Comparison of ENCODE assay signal across 14 cellular contexts in the genomic region with DNA sequence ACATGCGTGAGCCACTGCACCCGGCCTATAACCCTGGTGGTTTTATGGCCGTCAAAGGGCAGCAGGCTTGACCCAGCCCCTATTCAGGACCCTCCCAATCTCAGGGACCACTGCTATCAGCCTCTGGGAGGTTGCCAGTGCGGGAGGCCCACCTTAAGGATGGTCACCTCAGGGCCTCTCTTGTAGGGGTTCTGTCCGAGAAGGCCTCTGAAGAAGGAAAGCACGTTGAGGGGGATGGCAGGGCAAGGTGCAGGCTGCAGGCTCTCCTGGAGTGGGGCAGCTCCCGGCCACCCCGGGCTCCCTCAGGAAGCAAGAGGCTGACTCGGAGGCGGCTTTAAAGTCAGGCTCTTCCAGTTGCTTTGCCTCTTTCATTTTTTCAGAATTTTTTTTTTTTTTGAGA. TPM values are rescaled to one million over a fixed set of nuclear protein-coding genes. Genes with fewer than 3 reads are reported as not detected.
DNase-seq lines count a peak whose midpoint lies in the region; ATAC-seq, FAIRE-seq and TF ChIP-seq lines count a peak whose summit lies in the region.
"Had no signal": no experiment of that assay in that cellular context is flagged by ENCODE, and none has a peak within 500 bp of the region (broad histone marks: within the 10 kb centered on the region; RNA-seq: fewer than 3 reads in every experiment).

No MANE protein-coding gene starts in this region.

- H2BK120ac ChIP-seq in H1 (replicated peaks; ENCODE audit: low read depth, low read length): no peak overlapping the region

- H3K79me2 ChIP-seq in H1 (ENCODE audit: control insufficient read depth in 1 of 2, insufficient read depth in 2 of 2, low read length in 2 of 2): no peaks in the 10 kb centered on the region

- H3K4me3 ChIP-seq in H1 (ENCODE audit: extremely low read depth in 1 of 4, insufficient read depth in 2 of 4, low read depth in 3 of 4, low read length in 4 of 4): no peak overlapping the region
- no peak overlapping the region for H3K4me3 ChIP-seq in lower lobe of right lung
- no peak overlapping the region for H3K4me3 ChIP-seq in sigmoid colon
- no peak overlapping the region for H3K4me3 ChIP-seq in breast epithelium
- H3K4me3 ChIP-seq: BLaER1 treated with 17β-estradiol and CSF1 and Interleukin-3, amounts not matched to agents 10 nM and 100 nM had no signal

- no peak overlapping the region; the same call in 1 of the 2 replicates for H3K18ac ChIP-seq in H1 (ENCODE audit: extremely low read depth, low read length)

- H3K4me1 ChIP-seq in H1 (replicated peaks in 1 of 4; ENCODE audit: control insufficient read depth in 3 of 4, insufficient read depth in 4 of 4, low read length in 3 of 4) (peaks cover 0 to 19% (median 5%) of the 10 kb centered on the region in 4 experiments; a peak in 6 of 7 replicates), lower lobe of right lung (peaks cover 1% of the 10 kb centered on the region), sigmoid colon (peaks cover 1 to 8% (median 5%) of the 10 kb centered on the region in 4 donors), breast epithelium (no peaks in the 10 kb centered on the region)

- DNase-seq in activated CD8-positive, alpha-beta memory T cell treated with anti-CD3 and anti-CD28 coated beads for 24 hours: peak; percentile 21
- no peak for DNase-seq in activated CD8-positive, alpha-beta memory T cell treated with anti-CD3 and anti-CD28 coated beads, Interleukin-2, amount 50 U/mL, for 4 hours
- DNase-seq in H1 (ENCODE audit: low read depth in 1 of 2, low spot score in 2 of 2) (peak in 1 of 2 experiments; percentile 35), lower lobe of right lung (peak; percentile 22), sigmoid colon (peak; percentile 45), cerebellar nuclear complex (lab: John Stamatoyannopoulos, UW) (no peak), breast epithelium (ENCODE audit: low spot score in 2 of 2) (no peak)
- DNase-seq: 8988T; CD4-positive, CD25-positive, alpha-beta regulatory T cell; DMS53; GF-D8 had no signal

- no peak overlapping the region for H2BK15ac ChIP-seq in H1 (ENCODE audit: low read length)

- H2BK5ac ChIP-seq in H1 (ENCODE audit: low read depth, low read length): no peak overlapping the region

- no peak for FAIRE-seq in H1 (lab: Jason Lieb, UNC)
- FAIRE-seq: H54 had no signal

- H3K27me3 ChIP-seq in H1 (replicated peaks in 1 of 4; ENCODE audit: control insufficient read depth in 3 of 4, extremely low read depth in 1 of 4, insufficient read depth in 3 of 4, low read length in 3 of 4) (0 out of 7 replicates have a peak, but pooled peaks cover 0 to 4% (median 0%) of the 10 kb centered on the region in 4 experiments), lower lobe of right lung (ENCODE audit: low read depth) (peaks cover 8% of the 10 kb centered on the region), sigmoid colon (no peaks in the 10 kb centered on the region), breast epithelium (no peaks in the 10 kb centered on the region)

- CTCF ChIA-PET in H1 (lab: Charles Lee; ENCODE audit: partially characterized antibody): interaction anchor here (1.7 kb wide), 1 partner anchor 33 kb away, joined by 4 read pairs; no protein-coding TSS in a partner anchor

- TF ChIP-seq POLR2A in H1 (IDR thresholded peaks at IDR 0.05; ENCODE audit: control extremely low read depth in 1 of 2, low read depth in 2 of 2, low read length in 2 of 2): no peak
- no peak for TF ChIP-seq POLR2A in sigmoid colon (IDR thresholded peaks at IDR 0.05)
- TF ChIP-seq POLR2A in breast epithelium (IDR thresholded peaks at IDR 0.05): no peak

- H4K5ac ChIP-seq in H1 (ENCODE audit: insufficient read length, low read depth, low read length): no peak overlapping the region

- TF ChIP-seq EP300 in H1 (IDR thresholded peaks at IDR 0.05; ENCODE audit: borderline replicate concordance in 1 of 2, low read depth in 2 of 2, low read length in 2 of 2) (no peak), sigmoid colon (IDR thresholded peaks at IDR 0.05) (no peak)

- H3K79me1 ChIP-seq in H1 (ENCODE audit: low read depth, low read length): no peaks in the 10 kb centered on the region

- WGBS in H1 (ENCODE audit: extremely low coverage in 1 of 2, insufficient coverage in 1 of 2, insufficient read length in 1 of 2, insufficient replicate concordance in 2 of 2, low coverage in 1 of 2, low lambda C conversion rate in 2 of 2, missing lambda C conversion rate in 1 of 2), 2 experiments: 89% methylated on average over 10 of the region's 10 CpGs; no CpG with 5 or more reads in 1 of the 2 experiments
- WGBS in sigmoid colon, 2 donors: 80 to 83% methylated on average over 10 of the region's 10 CpGs

- H3K9ac ChIP-seq in H1 (replicated peaks in 1 of 4; ENCODE audit: extremely low read depth in 1 of 4, low read depth in 3 of 4, low read length in 3 of 4): no peak overlapping the region
- H3K9ac ChIP-seq: BLaER1 treated with 17β-estradiol and CSF1 and Interleukin-3, amounts not matched to agents 10 nM and 100 nM had no signal

- H4K20me1 ChIP-seq in H1 (replicated peaks in 1 of 2; ENCODE audit: control insufficient read depth in 1 of 2, insufficient read depth in 2 of 2, low read length in 2 of 2): no peaks in the 10 kb centered on the region
- H4K20me1 ChIP-seq: BLaER1 treated with 17β-estradiol and CSF1 and Interleukin-3, amounts not matched to agents 10 nM and 100 nM had no signal

- H3K36me3 ChIP-seq in H1 (ENCODE audit: control insufficient read depth in 2 of 4, insufficient read depth in 4 of 4, low read length in 3 of 4): no peaks in the 10 kb centered on the region
- H3K36me3 ChIP-seq in lower lobe of right lung: no peaks in the 10 kb centered on the region
- no peaks in the 10 kb centered on the region for H3K36me3 ChIP-seq in sigmoid colon
- H3K36me3 ChIP-seq in breast epithelium: no peaks in the 10 kb centered on the region
- H3K36me3 ChIP-seq: BLaER1 treated with 17β-estradiol and CSF1 and Interleukin-3, amounts not matched to agents 10 nM and 100 nM had no signal

- 0 out of 2 replicates have a peak overlapping the region, but pooled peaks have one; percentile 39 for H2AK5ac ChIP-seq in H1 (ENCODE audit: low read depth, low read length)

- no peak overlapping the region for H3K23ac ChIP-seq in H1 (ENCODE audit: insufficient read length)

- H2BK12ac ChIP-seq in H1 (ENCODE audit: low read depth, low read length): no peak overlapping the region

- POLR2A ChIA-PET in H1 (lab: Charles Lee; ENCODE audit: partially characterized antibody): interaction anchor here (0.7 to 1.3 kb wide), 2 partner anchors 10 to 75 kb away, joined by 3 read pairs; no protein-coding TSS in a partner anchor

- intact Hi-C loops in lower lobe of right lung (cut with DNase I): no loop called here
- intact Hi-C loops in sigmoid colon (cut with DNase I): no loop called here
- intact Hi-C loops in breast epithelium (cut with DNase I; ENCODE audit: low total_unique reads): no loop called here

- TF ChIP-seq RAD21 in H1 (IDR thresholded peaks at IDR 0.05 in 1 of 2, conservative IDR thresholded peaks at IDR 0.05 in 1 of 2; ENCODE audit: low read depth in 2 of 2, low read length in 2 of 2): no peak

- no peak overlapping the region for H3K14ac ChIP-seq in H1 (ENCODE audit: insufficient read length)

- no peak overlapping the region for H2AFZ ChIP-seq in H1 (ENCODE audit: low read length)

- TF ChIP-seq CTCF in H1 (IDR thresholded peaks at IDR 0.05; ENCODE audit: control extremely low read depth in 1 of 3, insufficient read depth in 1 of 3, low read depth in 1 of 3, low read length in 3 of 3): no peak
- TF ChIP-seq CTCF in lower lobe of right lung (IDR thresholded peaks at IDR 0.05): no peak
- TF ChIP-seq CTCF in sigmoid colon (IDR thresholded peaks at IDR 0.05): no peak
- no peak for TF ChIP-seq CTCF in breast epithelium (IDR thresholded peaks at IDR 0.05)

- H4K91ac ChIP-seq in H1 (replicated peaks; ENCODE audit: insufficient read length, low read length): no peak overlapping the region

- no peak overlapping the region for H2BK20ac ChIP-seq in H1 (ENCODE audit: low read length)

- H3K9me3 ChIP-seq in H1 (ENCODE audit: insufficient read depth in 2 of 2, low read depth in 1 of 2, low read length in 1 of 2): no peaks in the 10 kb centered on the region; a peak in 1 of 4 replicates
- no peaks in the 10 kb centered on the region for H3K9me3 ChIP-seq in lower lobe of right lung
- H3K9me3 ChIP-seq in sigmoid colon: no peaks in the 10 kb centered on the region
- H3K9me3 ChIP-seq in breast epithelium: no peaks in the 10 kb centered on the region
- H3K9me3 ChIP-seq: BLaER1 treated with 17β-estradiol and CSF1 and Interleukin-3, amounts not matched to agents 10 nM and 100 nM had no signal

- H3K4ac ChIP-seq in H1 (replicated peaks; ENCODE audit: insufficient read length, low read depth, low read length): no peak overlapping the region

- H3K27ac ChIP-seq in H1 (ENCODE audit: low read depth, low read length) (no peak overlapping the region), lower lobe of right lung (no peak overlapping the region), sigmoid colon (no peak overlapping the region), breast epithelium (no peak overlapping the region)
- H3K27ac ChIP-seq: BLaER1 treated with 17β-estradiol and CSF1 and Interleukin-3, amounts not matched to agents 10 nM and 100 nM had no signal

- ATAC-seq in lower lobe of right lung: no peak
- no peak for ATAC-seq in HG02588 (IDR thresholded peaks at IDR 0.05; ENCODE audit: unreplicated experiment)

- H3K23me2 ChIP-seq in H1 (ENCODE audit: low read depth, low read length): no peaks in the 10 kb centered on the region

- no peak overlapping the region; the same call in 1 of the 2 replicates for H4K8ac ChIP-seq in H1 (ENCODE audit: extremely low read depth, insufficient read depth, low read length)

- no peak overlapping the region for H3K56ac ChIP-seq in H1 (replicated peaks; ENCODE audit: insufficient read length, low read depth, low read length)

- H3K4me2 ChIP-seq in H1 (ENCODE audit: insufficient read depth in 1 of 2, low read depth in 2 of 2, low read length in 2 of 2): no peak overlapping the region

TF ChIP-seq in H1, 55 proteins besides CTCF, POLR2A, EP300 and RAD21 (continues in another document):
- TF ChIP-seq FOSL1 (IDR thresholded peaks at IDR 0.05; ENCODE audit: insufficient read depth, low read depth, low read length) (no peak), CBX5 (IDR thresholded peaks at IDR 0.05; ENCODE audit: low read depth, low read length) (no peak), KDM4A (IDR thresholded peaks at IDR 0.05; ENCODE audit: low read depth, low read length, severe bottlenecking) (no peak)

RNA-seq across cellular contexts. Expression of a gene that starts 6.0 kb away (rescaled TPM):
- total RNA-seq in H1 (2021; fragmentation: NEBNext Ultra II Directional; extraction: Animal tissue kit (Norgen Biotek cat#: 25700)): 52.0 and 54.3 TPM in 2 replicates
- 34.7 and 47.5 TPM in 2 replicates for polyA plus RNA-seq in H1 (2011; rRNA removed)
- 42.5 TPM for polyA plus RNA-seq in H1 (2011; cell fraction: cytosol; rRNA removed)
- polyA plus RNA-seq in H1 (2011; cell fraction: nucleus; rRNA removed): 44.3 TPM
- 42.4 to 45.7 TPM (median 42.7 TPM) in 4 replicates for polyA plus RNA-seq in H1 (2012, experiment 1 of 2)
- 43.5 TPM for polyA plus RNA-seq in H1 (2012, experiment 2 of 2)
- polyA plus RNA-seq in H1 (2013, experiment 1 of 2): 29.8 TPM
- polyA plus RNA-seq in H1 (2013, experiment 2 of 2): 25.9 TPM
- 15.8 and 16.3 TPM in 2 replicates for polyA minus RNA-seq in H1 (2011; rRNA and poly(A)+ RNA removed)
- polyA minus RNA-seq in H1 (2011; cell fraction: cytosol; rRNA and poly(A)+ RNA removed): 33.6 TPM
- polyA minus RNA-seq in H1 (2011; cell fraction: nucleus; rRNA and poly(A)+ RNA removed): 39.4 TPM
- total RNA-seq in lower lobe of right lung: 4.2 TPM
- total RNA-seq in sigmoid colon: 1 to 10 TPM; 6.7 to 9.9 (median 8.3) TPM
- polyA plus RNA-seq in sigmoid colon: 10 to 100 TPM; 29.3 to 52.5 (median 39.6) TPM
- 10 to 100 TPM in 2 of 3 donors, 1 to 10 TPM in 1; 5.8 to 19.0 (median 14.0) TPM for total RNA-seq in breast epithelium
- total RNA-seq: CD4-positive, CD25-positive, alpha-beta regulatory T cell had no signal

Comparison
In these comparisons a context has a peak if more than half of its experiments do, and no peak if none do; other contexts are left out.
1. DNase-seq: peak in activated CD8-positive, alpha-beta memory T cell treated with anti-CD3 and anti-CD28 coated beads for 24 hours (single experiment), lower lobe of right lung (single experiment) and sigmoid colon (single experiment); none in activated CD8-positive, alpha-beta memory T cell treated with anti-CD3 and anti-CD28 coated beads, Interleukin-2, amount 50 U/mL, for 4 hours (single experiment), cerebellar nuclear complex (0 of 2) and breast epithelium (0 of 2).